16 cellular contexts compared by ENCODE assay signal in genomic region chrX:106933538-106933961, GRCh38. TPM values are rescaled to one million over a fixed set of nuclear protein-coding genes. Genes with fewer than 3 reads are reported as not detected.
DNase-seq lines count a peak whose midpoint lies in the region; ATAC-seq and TF ChIP-seq lines count a peak whose summit lies in the region.
"Had no signal": no experiment of that assay in that cellular context is flagged by ENCODE, and none has a peak within 500 bp of the region (broad histone marks: within the 10 kb centered on the region; RNA-seq: fewer than 3 reads in every experiment).

No MANE protein-coding gene starts in this region.

- DNase-seq in GF-D8 (lab: John Stamatoyannopoulos, UW), result peak; percentile 23
- DNase-seq in PC-9, result peak in 1 of 2 experiments; percentile 33
- DNase-seq in hepatocyte (ENCODE audit: low spot score), result peak; percentile 59
- DNase-seq in renal cortical epithelial cell (ENCODE audit: low read depth), result peak; percentile 59
- no peak for DNase-seq in activated CD4-positive, alpha-beta memory T cell treated with anti-CD3 and anti-CD28 coated beads for 36 hours
- DNase-seq in effector memory CD8-positive, alpha-beta T cell, result no peak
- no peak for DNase-seq in SHP77 (lab: John Stamatoyannopoulos, UW)
- DNase-seq: activated CD4-positive, CD25-positive, alpha-beta regulatory T cell; CD4-positive, alpha-beta memory T cell; NCI-H510A; SIG-M5 had no signal

- WGBS in hepatocyte (ENCODE audit: low lambda C conversion rate, missing lambda C conversion rate), result 35% methylated on average over 3 of the region's 3 CpGs

- H3K9me3 ChIP-seq in PC-9 (ENCODE audit: insufficient read depth, low read depth) (no peaks in the 10 kb centered on the region), hepatocyte (ENCODE audit: low read depth) (no peaks in the 10 kb centered on the region)
- H3K9me3 ChIP-seq: neutrophil had no signal

- H3K4me2 ChIP-seq in PC-9, result peak overlapping the region; percentile 62
- H3K4me2 ChIP-seq in hepatocyte, result no peak overlapping the region

- no peak overlapping the region for H3K4me3 ChIP-seq in PC-9
- H3K4me3 ChIP-seq in hepatocyte, result no peak overlapping the region

- no peaks in the 10 kb centered on the region for H3K36me3 Mint-ChIP-seq in activated T-helper 17 cell treated with anti-CD3 and anti-CD28 coated beads, Interleukin-2, amount 50 U/mL, for 72 hours (ENCODE audit: low read depth)
- H3K36me3 Mint-ChIP-seq in activated CD4-positive, alpha-beta memory T cell treated with anti-CD3 and anti-CD28 coated beads for 36 hours, result no peaks in the 10 kb centered on the region
- H3K36me3 Mint-ChIP-seq in effector memory CD8-positive, alpha-beta T cell (ENCODE audit: insufficient read depth), result no peaks in the 10 kb centered on the region
- H3K36me3 Mint-ChIP-seq: CD4-positive, alpha-beta memory T cell had no signal

- POLR2A ChIA-PET in PC-9 (lab: Charles Lee; ENCODE audit: unreplicated experiment), result no interaction called here
- POLR2A ChIA-PET in activated CD4-positive, alpha-beta memory T cell treated with anti-CD3 and anti-CD28 coated beads for 36 hours (lab: Charles Lee), result no interaction called here

- H3F3A ChIP-seq in PC-9 (ENCODE audit: insufficient read depth, low read depth), result peaks cover 12% of the 10 kb centered on the region; the same call in 1 of the 2 replicates

- ATAC-seq in activated T-helper 17 cell treated with anti-CD3 and anti-CD28 coated beads, Interleukin-2, amount 50 U/mL, for 72 hours (replicated peaks), result no peak
- no peak for ATAC-seq in effector memory CD8-positive, alpha-beta T cell (replicated peaks)

- no TSS peak for BruUV-seq in PC-9 (replicated peaks; lab: Mats Ljungman, UMichigan)

- no peaks in the 10 kb centered on the region for H3K36me3 ChIP-seq in PC-9 (ENCODE audit: low read depth)
- H3K36me3 ChIP-seq in hepatocyte (replicated peaks; ENCODE audit: insufficient read depth, low read depth), result no peaks in the 10 kb centered on the region
- H3K36me3 ChIP-seq: neutrophil had no signal

- H3K4me3 Mint-ChIP-seq in activated T-helper 17 cell treated with anti-CD3 and anti-CD28 coated beads, Interleukin-2, amount 50 U/mL, for 72 hours, result no peak overlapping the region
- H3K4me3 Mint-ChIP-seq in activated CD4-positive, alpha-beta memory T cell treated with anti-CD3 and anti-CD28 coated beads for 36 hours, result no peak overlapping the region
- H3K4me3 Mint-ChIP-seq in effector memory CD8-positive, alpha-beta T cell, result no peak overlapping the region
- H3K4me3 Mint-ChIP-seq: activated T-helper 1 cell treated with anti-CD3 and anti-CD28 coated beads, Interleukin-12 subunit alpha, Interleukin-12 subunit beta, Interleukin-2, Interleukin-4 antibody, amounts not matched to agents 30 ng/mL and 10 ng/mL and 1 ng/mL, durations not matched to agents 14 hours and 24 hours and 36 hours had no signal

- H3K27me3 ChIP-seq in PC-9 (ENCODE audit: insufficient read depth, low read depth) (no peaks in the 10 kb centered on the region), hepatocyte (no peaks in the 10 kb centered on the region)
- H3K27me3 ChIP-seq: neutrophil had no signal

- peaks cover 29% of the 10 kb centered on the region for H3K4me1 ChIP-seq in PC-9 (replicated peaks; ENCODE audit: insufficient read depth)
- H3K4me1 ChIP-seq in hepatocyte (ENCODE audit: insufficient read depth), result peaks cover 5% of the 10 kb centered on the region

- TF ChIP-seq CTCF in PC-9 (conservative IDR thresholded peaks at IDR 0.05), result no peak
- no peak for TF ChIP-seq CTCF in hepatocyte (IDR thresholded peaks at IDR 0.05; ENCODE audit: poor library complexity)

- H4K20me1 ChIP-seq in PC-9 (ENCODE audit: insufficient read depth), result no peaks in the 10 kb centered on the region
- no peaks in the 10 kb centered on the region for H4K20me1 ChIP-seq in hepatocyte (ENCODE audit: insufficient read depth, poor library complexity, severe bottlenecking)

- CTCF ChIA-PET in PC-9 (lab: Charles Lee), result no interaction called here
- CTCF ChIA-PET in activated CD4-positive, alpha-beta memory T cell treated with anti-CD3 and anti-CD28 coated beads for 36 hours (lab: Charles Lee), result no interaction called here

- intact Hi-C loops in PC-9 (cut with micrococcal nuclease; ENCODE audit: unreplicated experiment), result no loop called here
- intact Hi-C loops in activated CD4-positive, alpha-beta memory T cell treated with anti-CD3 and anti-CD28 coated beads for 36 hours (cut with micrococcal nuclease), result no loop called here

- no peaks in the 10 kb centered on the region for H3K9me3 Mint-ChIP-seq in activated T-helper 17 cell treated with anti-CD3 and anti-CD28 coated beads, Interleukin-2, amount 50 U/mL, for 72 hours
- no peaks in the 10 kb centered on the region for H3K9me3 Mint-ChIP-seq in activated CD4-positive, alpha-beta memory T cell treated with anti-CD3 and anti-CD28 coated beads for 36 hours
- no peaks in the 10 kb centered on the region for H3K9me3 Mint-ChIP-seq in effector memory CD8-positive, alpha-beta T cell
- H3K9me3 Mint-ChIP-seq: activated T-helper 1 cell treated with anti-CD3 and anti-CD28 coated beads, Interleukin-12 subunit alpha, Interleukin-12 subunit beta, Interleukin-2, Interleukin-4 antibody, amounts not matched to agents 30 ng/mL and 10 ng/mL and 1 ng/mL, durations not matched to agents 14 hours and 24 hours and 36 hours; CD4-positive, alpha-beta memory T cell had no signal

- H3K4me1 Mint-ChIP-seq in activated T-helper 17 cell treated with anti-CD3 and anti-CD28 coated beads, Interleukin-2, amount 50 U/mL, for 72 hours, result no peaks in the 10 kb centered on the region
- peaks cover 5% of the 10 kb centered on the region for H3K4me1 Mint-ChIP-seq in activated CD4-positive, alpha-beta memory T cell treated with anti-CD3 and anti-CD28 coated beads for 36 hours (ENCODE audit: low read depth)
- H3K4me1 Mint-ChIP-seq in effector memory CD8-positive, alpha-beta T cell (ENCODE audit: low read depth in 2 of 2), result no peaks in the 10 kb centered on the region

- no peaks in the 10 kb centered on the region for H3K27me3 Mint-ChIP-seq in activated T-helper 17 cell treated with anti-CD3 and anti-CD28 coated beads, Interleukin-2, amount 50 U/mL, for 72 hours
- H3K27me3 Mint-ChIP-seq in activated CD4-positive, alpha-beta memory T cell treated with anti-CD3 and anti-CD28 coated beads for 36 hours, result no peaks in the 10 kb centered on the region
- H3K27me3 Mint-ChIP-seq in effector memory CD8-positive, alpha-beta T cell, result no peaks in the 10 kb centered on the region
- H3K27me3 Mint-ChIP-seq: CD4-positive, alpha-beta memory T cell had no signal

- no peaks in the 10 kb centered on the region for H3K9me2 ChIP-seq in PC-9 (ENCODE audit: insufficient read depth)
- H3K9me2 ChIP-seq in hepatocyte (replicated peaks; ENCODE audit: insufficient read depth), result no peaks in the 10 kb centered on the region

- H2AFZ ChIP-seq in PC-9, result no peak overlapping the region
- H2AFZ ChIP-seq in hepatocyte, result no peak overlapping the region

- H3K79me2 ChIP-seq in PC-9 (ENCODE audit: low read depth) (no peaks in the 10 kb centered on the region), hepatocyte (no peaks in the 10 kb centered on the region)

- H3K27ac ChIP-seq in PC-9 (peak overlapping the region; percentile 71; the same call in 1 of the 2 replicates), hepatocyte (peak overlapping the region; percentile 83)
- H3K27ac ChIP-seq: epithelial cell of prostate, neutrophil had no signal

- H3K27ac Mint-ChIP-seq in activated T-helper 17 cell treated with anti-CD3 and anti-CD28 coated beads, Interleukin-2, amount 50 U/mL, for 72 hours, result no peak overlapping the region
- H3K27ac Mint-ChIP-seq in activated CD4-positive, alpha-beta memory T cell treated with anti-CD3 and anti-CD28 coated beads for 36 hours, result no peak overlapping the region
- no peak overlapping the region for H3K27ac Mint-ChIP-seq in effector memory CD8-positive, alpha-beta T cell
- H3K27ac Mint-ChIP-seq: activated T-helper 1 cell treated with anti-CD3 and anti-CD28 coated beads, Interleukin-12 subunit alpha, Interleukin-12 subunit beta, Interleukin-2, Interleukin-4 antibody, amounts not matched to agents 30 ng/mL and 10 ng/mL and 1 ng/mL, durations not matched to agents 14 hours and 24 hours and 36 hours had no signal

RNA-seq across cellular contexts. Expression of gene CLDN2, which starts 13.3 kb away (rescaled TPM):
- total RNA-seq in PC-9 (2021), result not detected in 2 replicates
- 3.9 and 4.9 TPM in 2 replicates for total RNA-seq in hepatocyte
- 4.0 and 5.2 TPM in 2 replicates for polyA plus RNA-seq in hepatocyte
- 1.9 and 29.6 TPM in 2 replicates for total RNA-seq in renal cortical epithelial cell
- total RNA-seq in activated T-helper 17 cell treated with anti-CD3 and anti-CD28 coated beads, Interleukin-2, amount 50 U/mL, for 72 hours, result not detected
- total RNA-seq in activated CD4-positive, alpha-beta memory T cell treated with anti-CD3 and anti-CD28 coated beads for 36 hours, result not detected
- total RNA-seq: activated T-helper 1 cell treated with anti-CD3 and anti-CD28 coated beads, Interleukin-12 subunit alpha, Interleukin-12 subunit beta, Interleukin-2, Interleukin-4 antibody, amounts not matched to agents 30 ng/mL and 10 ng/mL and 1 ng/mL, durations not matched to agents 14 hours and 24 hours and 36 hours; CD4-positive, alpha-beta memory T cell; H4 had no signal

RNA-seq across cellular contexts. Expression of gene RIPPLY1, which starts 30.4 kb away (rescaled TPM):
- total RNA-seq in PC-9 (2021) (not detected in 2 replicates), hepatocyte (not detected in 2 replicates), renal cortical epithelial cell (not detected in 2 replicates)
- polyA plus RNA-seq in hepatocyte, result 0.21 TPM in 1 of 2 replicates, not detected in the other
- not detected for total RNA-seq in activated T-helper 17 cell treated with anti-CD3 and anti-CD28 coated beads, Interleukin-2, amount 50 U/mL, for 72 hours
- not detected for total RNA-seq in activated CD4-positive, alpha-beta memory T cell treated with anti-CD3 and anti-CD28 coated beads for 36 hours
- total RNA-seq: activated T-helper 1 cell treated with anti-CD3 and anti-CD28 coated beads, Interleukin-12 subunit alpha, Interleukin-12 subunit beta, Interleukin-2, Interleukin-4 antibody, amounts not matched to agents 30 ng/mL and 10 ng/mL and 1 ng/mL, durations not matched to agents 14 hours and 24 hours and 36 hours; CD4-positive, alpha-beta memory T cell; H4 had no signal
- polyA plus RNA-seq: CD4-positive, alpha-beta memory T cell had no signal

Comparison
In these comparisons a context has a peak if more than half of its experiments do, and no peak if none do; other contexts are left out.
1. DNase-seq: peak in GF-D8 (single experiment), hepatocyte (single experiment) and renal cortical epithelial cell (single experiment); none in activated CD4-positive, alpha-beta memory T cell treated with anti-CD3 and anti-CD28 coated beads for 36 hours (single experiment), effector memory CD8-positive, alpha-beta T cell (0 of 3) and SHP77 (0 of 2).